Comparison of ENCODE assay signal across 8 cellular contexts in the genomic region with DNA sequence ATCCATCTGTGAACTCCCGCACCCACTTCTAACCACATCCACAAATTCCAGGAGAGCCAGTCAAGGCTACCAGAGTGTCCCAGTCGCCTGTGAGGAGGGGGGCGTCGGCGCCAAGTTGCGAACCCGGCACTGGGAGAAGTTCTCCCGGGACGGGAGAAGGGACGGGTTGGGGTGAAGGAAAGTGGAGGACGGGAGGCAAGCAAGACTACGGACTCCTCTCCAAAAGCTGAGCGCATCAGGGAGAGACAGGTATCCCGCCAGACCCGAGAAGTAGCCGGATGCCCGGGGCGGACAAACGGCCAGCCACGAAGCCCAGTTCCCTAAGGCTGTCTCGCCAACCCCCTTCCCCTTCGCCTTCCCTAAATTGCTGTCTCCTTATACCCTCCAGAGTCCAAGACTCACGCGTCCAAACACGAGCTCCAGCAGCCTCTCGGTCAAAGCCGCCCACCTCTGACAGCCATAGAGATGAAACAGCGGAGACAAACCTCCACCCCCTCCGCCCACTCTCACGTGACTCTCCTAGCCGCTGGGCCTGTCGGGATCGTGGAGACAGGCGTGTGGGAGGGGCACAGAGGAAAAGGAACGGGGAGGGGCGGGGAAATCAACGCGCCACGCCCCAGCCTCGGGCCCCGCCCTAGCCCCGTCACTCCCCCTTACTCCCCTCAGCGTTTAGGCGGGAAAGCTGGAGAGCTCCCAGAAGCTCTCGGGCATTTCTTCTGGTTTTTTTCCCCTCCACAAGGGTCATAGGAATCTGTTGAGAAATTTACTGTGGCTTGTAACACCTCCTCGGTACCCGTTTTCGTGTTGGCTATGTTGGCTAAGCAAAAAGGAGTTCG. TPM values are rescaled to one million over a fixed set of nuclear protein-coding genes. Genes with fewer than 3 reads are reported as not detected.
DNase-seq lines count a peak whose midpoint lies in the region; ATAC-seq, FAIRE-seq and TF ChIP-seq lines count a peak whose summit lies in the region.

Gene MICU1 (minus strand): TSS at position 472 of the 836 bp plus-strand sequence. CDS start 59,286 bp downstream, outside the sequence.

- H3K36me3 ChIP-seq in adrenal gland (replicated peaks in 1 of 2): no peaks in the 10 kb centered on the region
- no peaks in the 10 kb centered on the region for H3K36me3 ChIP-seq in heart left ventricle
- H3K36me3 ChIP-seq in upper lobe of left lung: no peaks in the 10 kb centered on the region

- TF ChIP-seq POLR2A in GM12891 (IDR thresholded peaks at IDR 0.05; ENCODE audit: low read depth, low read length) (peak; percentile 79), adrenal gland (IDR thresholded peaks at IDR 0.05) (peak; percentile 58 to 95), heart left ventricle (IDR thresholded peaks at IDR 0.05) (peak in 1 of 2 donors; percentile 86), upper lobe of left lung (IDR thresholded peaks at IDR 0.05) (peak in 3 of 4 donors; percentile 58 to 91 (median 91))

- peak within 1 kb of the TSS; percentile 20 to 89 (median 63) for H3K4me3 ChIP-seq in adrenal gland
- H3K4me3 ChIP-seq in heart left ventricle: peak within 1 kb of the TSS; percentile 51 to 98 (median 82)
- H3K4me3 ChIP-seq in upper lobe of left lung: peak within 1 kb of the TSS; percentile 63 to 80 (median 76)

- ATAC-seq in HG02840 (IDR thresholded peaks at IDR 0.05; ENCODE audit: low FRiP score, unreplicated experiment) (peak; percentile 98), heart left ventricle (peak; percentile 100), upper lobe of left lung (ENCODE audit: low FRiP score in 2 of 2) (peak; percentile 100)

- H3K27me3 ChIP-seq in adrenal gland (no peaks in the 10 kb centered on the region), heart left ventricle (no peaks in the 10 kb centered on the region), upper lobe of left lung (no peaks in the 10 kb centered on the region)

- no peak for TF ChIP-seq CTCF in adrenal gland (IDR thresholded peaks at IDR 0.05)
- TF ChIP-seq CTCF in heart left ventricle (IDR thresholded peaks at IDR 0.05): no peak
- TF ChIP-seq CTCF in upper lobe of left lung (IDR thresholded peaks at IDR 0.05): no peak

- intact Hi-C loops in adrenal gland (cut with DNase I): no loop called here
- intact Hi-C loops in heart left ventricle (cut with DNase I): loop anchor here in 4 of 10 donors (5.0 to 10.0 kb wide), 3 partner anchors 66 to 209 kb away; partner anchors contain the start of gene MCU (in 3 of the 4)
- intact Hi-C loops in posterior cingulate gyrus (cut with DNase I): loop anchor here (5.0 to 10.0 kb wide), 2 partner anchors 66 to 261 kb away; partner anchors contain the start of gene MCU

- TF ChIP-seq EP300 in upper lobe of left lung (IDR thresholded peaks at IDR 0.05): peak in 1 of 4 donors; percentile 62

- peak; percentile 98 for FAIRE-seq in GM12891 (lab: Jason Lieb, UNC)

- 0% methylated on average over 25 to 49 of the region's 49 CpGs for WGBS in adrenal gland, 4 donors
- 0 to 1% (median 0%) methylated on average over 42 to 49 of the region's 49 CpGs for WGBS in heart left ventricle, 4 donors
- 0% methylated on average over 37 to 49 of the region's 49 CpGs for WGBS in upper lobe of left lung, 2 donors

- H3K9me3 ChIP-seq in adrenal gland (replicated peaks in 1 of 3): no peaks in the 10 kb centered on the region
- no peaks in the 10 kb centered on the region for H3K9me3 ChIP-seq in heart left ventricle
- no peaks in the 10 kb centered on the region for H3K9me3 ChIP-seq in upper lobe of left lung

- peaks cover 0 to 17% of the 10 kb centered on the region in 2 donors for H3K4me1 ChIP-seq in adrenal gland (replicated peaks in 1 of 2)
- H3K4me1 ChIP-seq in heart left ventricle: peaks cover 0 to 20% (median 8%) of the 10 kb centered on the region in 12 donors
- peaks cover 16 to 21% (median 17%) of the 10 kb centered on the region in 4 donors for H3K4me1 ChIP-seq in upper lobe of left lung

- H3K27ac ChIP-seq in adrenal gland: peak within 1 kb of the TSS in 4 of 5 donors; percentile 72 to 94 (median 86)
- H3K27ac ChIP-seq in heart left ventricle: peak within 1 kb of the TSS in 11 of 12 donors; percentile 70 to 91 (median 82)
- H3K27ac ChIP-seq in upper lobe of left lung: peak within 1 kb of the TSS; percentile 82 to 90 (median 84)

- DNase-seq in GM12891 (ENCODE audit: insufficient read length, low spot score): peak; percentile 79
- DNase-seq in NCI-H146 (lab: John Stamatoyannopoulos, UW): peak; percentile 96
- DNase-seq in T-helper 1 cell: peak; percentile 86 to 94 (median 92)
- peak; percentile 95 to 98 (median 97) for DNase-seq in adrenal gland
- DNase-seq in heart left ventricle: peak; percentile 95 to 97 (median 96)
- peak; percentile 92 to 99 (median 96) for DNase-seq in posterior cingulate gyrus
- peak; percentile 96 to 99 for DNase-seq in upper lobe of left lung

TF ChIP-seq in GM12891, 5 proteins besides CTCF, POLR2A, EP300 and RAD21:
- TF ChIP-seq SPI1 (IDR thresholded peaks at IDR 0.05; ENCODE audit: low read depth, low read length): no peak
- peak; percentile 40; the same call in 1 of the 2 replicates for TF ChIP-seq POU2F2 (IDR thresholded peaks at IDR 0.05; ENCODE audit: low read depth, low read length)
- peak; percentile 49; the same call in 1 of the 2 replicates for TF ChIP-seq TAF1 (IDR thresholded peaks at IDR 0.05; ENCODE audit: low read depth, low read length)
- TF ChIP-seq POLR2AphosphoS5 (IDR thresholded peaks at IDR 0.05; ENCODE audit: low read depth, low read length): peak; percentile 31; the same call in 1 of the 2 replicates
- TF ChIP-seq PAX5 (IDR thresholded peaks at IDR 0.05; ENCODE audit: insufficient read depth, low read length, severe bottlenecking): no peak
TF ChIP-seq in GM12891: peak in this region for 3.

RNA-seq across cellular contexts. Expression of gene MICU1, which starts in this region (rescaled TPM):
- 16.2 TPM for polyA plus RNA-seq in GM12891 (2012; ENCODE audit: low read depth, missing spikeins)
- total RNA-seq in adrenal gland (100 to 1,000 TPM in 2 of 8 donors, 10 to 100 TPM in 6; 69.7 to 122 (median 92.1) TPM), heart left ventricle (10 to 100 TPM; 38.2 to 54.2 (median 43.6) TPM), upper lobe of left lung (10 to 100 TPM; 26.9 to 62.9 (median 47.6) TPM)
- polyA plus RNA-seq in adrenal gland (100 to 1,000 TPM in 1 of 3 donors, 10 to 100 TPM in 2; 56.5 to 102 (median 89.6) TPM), heart left ventricle (10 to 100 TPM; 33.3 to 42.6 TPM)

Comparison
In these comparisons a context has a peak if more than half of its experiments do, and no peak if none do; other contexts are left out.
1. Peak in every context shown above with its lines: DNase-seq, ATAC-seq, H3K4me3 ChIP-seq and H3K27ac ChIP-seq.